ENCODE assay signal across 19 cellular contexts in the genomic region with DNA sequence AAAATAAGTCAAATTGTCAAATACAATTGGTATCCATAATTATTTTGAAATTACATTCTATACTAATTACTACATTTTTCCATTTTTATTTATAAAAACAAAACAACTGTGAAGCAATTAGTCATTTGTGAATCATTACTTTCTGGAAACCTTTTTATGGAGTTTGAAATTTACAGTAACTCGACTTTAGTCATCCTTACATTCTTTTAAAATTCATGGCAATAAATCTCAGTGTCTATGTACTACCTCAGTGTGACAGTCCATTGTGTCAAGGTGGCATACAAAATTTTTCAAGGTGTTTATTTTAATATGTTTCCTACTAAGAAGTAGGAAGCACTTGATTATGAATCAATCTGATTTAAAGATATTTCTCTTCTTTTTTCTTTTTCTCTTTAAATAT.
A peak's percentile ranks its signal among the peaks of the same experiment; 100 is the strongest.
DNase-seq lines count a peak whose midpoint lies in the region; ATAC-seq, FAIRE-seq and TF ChIP-seq lines count a peak whose summit lies in the region.
"Had no signal": no experiment of that assay in that cellular context is flagged by ENCODE, and none has a peak within 500 bp of the region (broad histone marks: within the 10 kb centered on the region; RNA-seq: fewer than 3 reads in every experiment).

No MANE protein-coding gene starts in this region.

- H3K9ac ChIP-seq in mammary epithelial cell (ENCODE audit: insufficient read depth, low read length) = no peak overlapping the region

- dilution Hi-C loops in mammary epithelial cell (cut with HindIII; ENCODE audit: low sequenced_read_pairs) = no loop called here

- H3K27me3 ChIP-seq in mammary epithelial cell (ENCODE audit: insufficient read depth, low read length) (no peaks in the 10 kb centered on the region), osteoblast (ENCODE audit: insufficient read depth, low read length) (no peaks in the 10 kb centered on the region)

- no peak for FAIRE-seq in urothelium cell line (lab: Jason Lieb, UNC)
- FAIRE-seq: GM12878 had no signal

- no peaks in the 10 kb centered on the region for H3K4me1 ChIP-seq in mammary epithelial cell (ENCODE audit: insufficient read depth, low read length)
- no peaks in the 10 kb centered on the region for H3K4me1 ChIP-seq in osteoblast (ENCODE audit: insufficient read depth, low read length)
- H3K4me1 ChIP-seq: Caco-2 had no signal

- TF ChIP-seq CTCF in mammary epithelial cell (conservative IDR thresholded peaks at IDR 0.05 in 1 of 2, IDR thresholded peaks at IDR 0.05 in 1 of 2; ENCODE audit: extremely low read depth in 1 of 2, insufficient read depth in 1 of 2, low read depth in 1 of 2, low read length in 2 of 2) (no peak), osteoblast (IDR thresholded peaks at IDR 0.05; ENCODE audit: extremely low read depth, low read depth, low read length) (no peak)

- intact Hi-C loops in mammary epithelial cell (cut with micrococcal nuclease) = no loop called here

- H4K20me1 ChIP-seq in mammary epithelial cell (ENCODE audit: insufficient read depth, low read length) (no peaks in the 10 kb centered on the region), osteoblast (ENCODE audit: insufficient read depth, low read length) (no peaks in the 10 kb centered on the region)

- 17% methylated on average over 1 of the region's 1 CpG for WGBS in mammary epithelial cell (ENCODE audit: low coverage, missing lambda C conversion rate)

- no peak overlapping the region for H3K4me2 ChIP-seq in mammary epithelial cell (ENCODE audit: insufficient read depth, low read depth, low read length)
- H3K4me2 ChIP-seq in osteoblast (ENCODE audit: insufficient read depth, low read length) = no peak overlapping the region

- ATAC-seq in HG03521 (IDR thresholded peaks at IDR 0.05; ENCODE audit: unreplicated experiment) (no peak), HG02884 (IDR thresholded peaks at IDR 0.05; ENCODE audit: unreplicated experiment) (no peak)
- ATAC-seq: GM12878, SK-N-SH treated with all-trans-retinoic acid at 6 μM for 48 hours had no signal

- in situ Hi-C loops in mammary epithelial cell (cut with MboI; ENCODE audit: low sequenced_read_pairs in 2 of 2) = no loop called here

- H3K27ac ChIP-seq in mammary epithelial cell (ENCODE audit: insufficient read depth, low read depth, low read length) = no peak overlapping the region
- no peak overlapping the region for H3K27ac ChIP-seq in osteoblast (ENCODE audit: low read depth, low read length)
- H3K27ac ChIP-seq: HL-60 had no signal

- BruUV-seq in mammary epithelial cell (replicated peaks; lab: Mats Ljungman, UMichigan) = no TSS peak

- H3K4me3 ChIP-seq in mammary epithelial cell (replicated peaks in 1 of 3; ENCODE audit: insufficient read depth in 1 of 3, low read depth in 2 of 3, low read length in 3 of 3) (no peak overlapping the region), osteoblast (ENCODE audit: insufficient read depth, low read length) (no peak overlapping the region)
- H3K4me3 ChIP-seq: GM12878 had no signal

- no peaks in the 10 kb centered on the region for H3K79me2 ChIP-seq in mammary epithelial cell (ENCODE audit: insufficient read depth, low read length)
- H3K79me2 ChIP-seq in osteoblast (ENCODE audit: insufficient read depth, low read length) = no peaks in the 10 kb centered on the region

- no peaks in the 10 kb centered on the region for H3K36me3 ChIP-seq in mammary epithelial cell (ENCODE audit: insufficient read depth, low read length)
- H3K36me3 ChIP-seq in osteoblast (ENCODE audit: insufficient read depth, low read length) = no peaks in the 10 kb centered on the region

- H3K9me3 ChIP-seq in mammary epithelial cell (replicated peaks; ENCODE audit: insufficient read depth, low read length) (no peaks in the 10 kb centered on the region), osteoblast (ENCODE audit: low read depth, low read length) (no peaks in the 10 kb centered on the region)
- H3K9me3 ChIP-seq: Caco-2 had no signal

- CTCF ChIA-PET in mammary epithelial cell (lab: Charles Lee; ENCODE audit: low non-redundant PET) = no interaction called here

- DNase-seq in EL (peak; percentile 58), NCI-H69 (lab: John Stamatoyannopoulos, UW) (peak; percentile 48), mammary epithelial cell (peak; percentile 31), osteoblast (ENCODE audit: insufficient read length, low spot score, missing footprints) (peak; percentile 56), urothelium cell line (ENCODE audit: low spot score) (no peak)
- DNase-seq: AML-193; Caco-2; Karpas-422; NCI-H1436 treated with DMSO at 0.1 percent for 48 hours; NCI-H2081 treated with DMSO at 0.1 percent for 48 hours; NCI-H526 treated with DMSO at 0.1 percent for 48 hours; NK-92 treated with Interleukin-12 subunit alpha and Interleukin-12 subunit beta, amount 100 ng/mL, for 24 hours; OCI-M1; Right ventricle myocardium superior had no signal

- H2AFZ ChIP-seq in mammary epithelial cell (ENCODE audit: low read depth, low read length) (no peak overlapping the region), osteoblast (ENCODE audit: low read length) (no peak overlapping the region)
